Comparison of ENCODE assay signal across 8 cellular contexts in genomic region chr2:169694113-169694893, GRCh38. TPM values are rescaled to one million over a fixed set of nuclear protein-coding genes. Genes with fewer than 3 reads are reported as not detected.
A peak's percentile ranks its signal among the peaks of the same experiment; 100 is the strongest.
DNase-seq lines count a peak whose midpoint lies in the region; ATAC-seq, FAIRE-seq and TF ChIP-seq lines count a peak whose summit lies in the region.

Gene CFAP210 (minus strand): TSS chr2:169694405. CDS start chr2:169694327, 78 bp downstream.
Gene PHOSPHO2 (plus strand): TSS chr2:169694469. CDS start chr2:169700972, 6,503 bp downstream.

- TF ChIP-seq CTCF in Calu3 (IDR thresholded peaks at IDR 0.05; ENCODE audit: unreplicated experiment) = no peak

- H3K4me3 ChIP-seq in HUES48 (ENCODE audit: low read depth, low read length) (peak within 1 kb of the TSS; percentile 76), NT2/D1 (ENCODE audit: insufficient read length, low read depth) (peak within 1 kb of the TSS; percentile 85)

- peaks cover 9% of the 10 kb centered on the region for H3K4me1 Mint-ChIP-seq in Calu3 (ENCODE audit: low read depth, unreplicated experiment)

- ATAC-seq in GM21423 (IDR thresholded peaks at IDR 0.05; ENCODE audit: unreplicated experiment) = peak; percentile 99

- H3K27me3 Mint-ChIP-seq in Calu3 (ENCODE audit: unreplicated experiment) = no peaks in the 10 kb centered on the region

- CTCF ChIA-PET in Calu3 (lab: Charles Lee) = interaction anchor here (0.6 to 1.1 kb wide), 3 partner anchors 11 to 242 kb away, joined by 3 to 6 read pairs (median 4); no protein-coding TSS in a partner anchor

- H3K27ac ChIP-seq in HUES48 (ENCODE audit: low read depth, low read length) = peak within 1 kb of the TSS; percentile 68

- H3K36me3 ChIP-seq in HUES48 (ENCODE audit: control insufficient read depth, insufficient read depth, low read length) = peaks cover 25% of the 10 kb centered on the region
- H3K36me3 ChIP-seq in NT2/D1 (ENCODE audit: insufficient read depth, insufficient read length, low read length) = peaks cover 26% of the 10 kb centered on the region

- H3K36me3 Mint-ChIP-seq in Calu3 (ENCODE audit: insufficient read depth, unreplicated experiment) = peaks cover 35% of the 10 kb centered on the region

- TSS peak; percentile 61 for BruUV-seq in Calu3 (replicated peaks; lab: Mats Ljungman, UMichigan)

- DNase-seq in Calu3 (peak; percentile 97), NT2/D1 (ENCODE audit: low read depth, low spot score) (peak; percentile 89), mesenteric fat pad (ENCODE audit: low spot score) (peak; percentile 100)
- DNase-seq in activated CD8-positive, alpha-beta memory T cell treated with anti-CD3 and anti-CD28 coated beads, Interleukin-2, amount 50 U/mL, for 24 hours (ENCODE audit: extremely low read depth) = peak; percentile 99
- DNase-seq in stimulated activated CD8-positive, alpha-beta memory T cell treated with anti-CD3 and anti-CD28 coated beads, Interleukin-15, amount 100 ng/mL, for 1 hour (ENCODE audit: low read depth) = peak; percentile 99

- intact Hi-C loops in Calu3 (cut with micrococcal nuclease; ENCODE audit: unreplicated experiment) = no loop called here

- H3K9me3 ChIP-seq in HUES48 (ENCODE audit: control insufficient read depth, insufficient read depth, low read length) (no peaks in the 10 kb centered on the region), NT2/D1 (ENCODE audit: insufficient read depth, low read length) (no peaks in the 10 kb centered on the region)

- H3K9me3 Mint-ChIP-seq in Calu3 (ENCODE audit: low read depth, unreplicated experiment) = peaks cover 4% of the 10 kb centered on the region

- FAIRE-seq in endometrium (lab: Jason Lieb, UNC) = peak; percentile 92

- H3K4me3 Mint-ChIP-seq in Calu3 (ENCODE audit: low read depth, unreplicated experiment) = peak within 1 kb of the TSS; percentile 86

- H3K27ac Mint-ChIP-seq in Calu3 (ENCODE audit: unreplicated experiment) = peak within 1 kb of the TSS; percentile 97

- no peaks in the 10 kb centered on the region for H3K27me3 ChIP-seq in HUES48 (ENCODE audit: control insufficient read depth, insufficient read depth, low read length)
- H3K27me3 ChIP-seq in NT2/D1 (ENCODE audit: insufficient read depth, insufficient read length) = peaks cover 4% of the 10 kb centered on the region

- H3K4me1 ChIP-seq in HUES48 (ENCODE audit: control insufficient read depth, insufficient read depth, low read length) (no peaks in the 10 kb centered on the region), NT2/D1 (ENCODE audit: insufficient read depth, insufficient read length) (no peaks in the 10 kb centered on the region)

- H3K9ac ChIP-seq in HUES48 (ENCODE audit: low read depth, low read length) (peak within 1 kb of the TSS; percentile 76), NT2/D1 (ENCODE audit: insufficient read length, low read depth) (peak within 1 kb of the TSS; percentile 89)

RNA-seq across cellular contexts. Expression of gene CFAP210, which starts in this region (rescaled TPM):
- total RNA-seq in Calu3 (2022) (0.17 TPM in 1 of 2 replicates, not detected in the other), mesenteric fat pad (not detected)

RNA-seq across cellular contexts. Expression of gene PHOSPHO2, which starts in this region (rescaled TPM):
- total RNA-seq in Calu3 (2022) = 9.9 and 12.7 TPM in 2 replicates
- 9.9 TPM for total RNA-seq in mesenteric fat pad

Comparison
In these comparisons a context has a peak if more than half of its experiments do, and no peak if none do; other contexts are left out.
1. Peak in every context shown above with its lines: DNase-seq, ATAC-seq, H3K4me3 ChIP-seq and H3K27ac ChIP-seq.